ENCODE assay signal across 19 cellular contexts in genomic region chr4:174009686-174010451, GRCh38.
"Had no signal": no experiment of that assay in that cellular context is flagged by ENCODE, and none has a peak within 500 bp of the region (broad histone marks: within the 10 kb centered on the region; RNA-seq: fewer than 3 reads in every experiment).

No MANE protein-coding gene starts in this region.

- H3K4me3 ChIP-seq: esophagus squamous epithelium, pancreas, prostate gland, right lobe of liver, skin epidermis had no signal

- H3K27ac Mint-ChIP-seq: dendritic cell treated with granulocyte-macrophage colony-stimulating factor and Interleukin-4, amounts not matched to agents 40 ng/mL and 50 ng/mL, for 4 days; effector memory CD8-positive, alpha-beta T cell; natural killer cell treated with Interleukin-12 subunit alpha and Interleukin-12 subunit beta and Interleukin-15 and Interleukin-18, amount 100 ng/mL, for 72 hours had no signal

- H3K4me3 Mint-ChIP-seq: dendritic cell treated with granulocyte-macrophage colony-stimulating factor and Interleukin-4, amounts not matched to agents 40 ng/mL and 50 ng/mL, for 4 days; effector memory CD8-positive, alpha-beta T cell; natural killer cell treated with Interleukin-12 subunit alpha and Interleukin-12 subunit beta and Interleukin-15 and Interleukin-18, amount 100 ng/mL, for 72 hours had no signal

- H3K36me3 Mint-ChIP-seq: natural killer cell treated with Interleukin-12 subunit alpha and Interleukin-12 subunit beta and Interleukin-15 and Interleukin-18, amount 100 ng/mL, for 72 hours had no signal

- H3K27me3 Mint-ChIP-seq: effector memory CD8-positive, alpha-beta T cell; natural killer cell treated with Interleukin-12 subunit alpha and Interleukin-12 subunit beta and Interleukin-15 and Interleukin-18, amount 100 ng/mL, for 72 hours had no signal

- H3K36me3 ChIP-seq: esophagus squamous epithelium, pancreas, prostate gland, right lobe of liver had no signal

- ATAC-seq: effector memory CD8-positive, alpha-beta T cell; foreskin keratinocyte; left lobe of liver; natural killer cell treated with Interleukin-12 subunit alpha and Interleukin-12 subunit beta and Interleukin-15 and Interleukin-18, amount 100 ng/mL, for 72 hours; pancreas; right lobe of liver had no signal

- H3K9me3 ChIP-seq: esophagus squamous epithelium, pancreas, prostate gland, right lobe of liver had no signal

- H3K4me1 ChIP-seq: esophagus squamous epithelium, foreskin keratinocyte, pancreas, prostate gland, right lobe of liver had no signal

- DNase-seq: cerebellar nuclear complex; effector memory CD8-positive, alpha-beta T cell; esophagus squamous epithelium; foreskin keratinocyte; head of caudate nucleus; hypothalamus; kidney glomerular epithelial cell; mammary epithelial cell; midbrain; occipital lobe; pancreas; right lobe of liver; stimulated activated CD4-positive, alpha-beta T cell treated with anti-CD3 and anti-CD28 coated beads, Interleukin-12 subunit alpha, Interleukin-12 subunit beta, amount 100 ng/mL, for 4 hours; stimulated activated naive CD4-positive, alpha-beta T cell had no signal

- H3K27me3 ChIP-seq: esophagus squamous epithelium, foreskin keratinocyte, pancreas had no signal

- H3K27ac ChIP-seq: esophagus squamous epithelium, foreskin keratinocyte, pancreas, prostate gland, right lobe of liver, skin epidermis had no signal

- H3K9me3 Mint-ChIP-seq: dendritic cell treated with granulocyte-macrophage colony-stimulating factor and Interleukin-4, amounts not matched to agents 40 ng/mL and 50 ng/mL, for 4 days had no signal
